In the genomic region with DNA sequence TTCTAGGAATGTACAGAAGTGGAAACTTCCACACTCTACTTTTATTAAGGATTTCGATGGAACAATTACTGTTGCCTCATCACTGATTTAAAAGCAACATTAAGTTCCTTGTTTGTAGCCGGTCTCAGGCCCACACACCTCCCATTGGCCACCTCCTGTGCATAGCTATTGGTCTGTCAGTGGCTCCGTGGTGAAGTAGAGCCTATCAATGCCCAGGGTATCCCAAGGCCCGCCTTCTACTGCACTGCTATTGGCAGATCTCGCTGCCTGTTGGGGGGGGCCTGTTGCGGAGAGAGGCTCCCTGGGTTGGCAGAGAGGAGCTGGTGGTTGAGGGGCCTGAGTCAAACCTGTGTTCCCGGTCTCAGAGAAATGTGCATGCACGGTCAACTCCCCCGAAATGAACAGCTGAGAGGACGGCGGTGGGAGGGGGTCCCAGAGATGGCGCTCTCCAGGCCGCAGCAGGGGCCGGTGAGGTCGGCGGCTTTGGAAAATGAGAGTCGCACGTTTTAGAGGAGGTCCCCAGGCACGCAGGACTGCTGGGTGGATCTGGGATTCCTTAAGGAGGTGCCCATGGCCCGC, we compare ENCODE assay signal across 2 cellular contexts.
TF ChIP-seq lines count a peak whose summit lies in the region.

No MANE protein-coding gene starts in this region.

TF ChIP-seq in HEK293, 187 proteins besides CTCF, POLR2A, EP300 and RAD21 (continued from another document and continues in another):
- TF ChIP-seq, protein P1, sequence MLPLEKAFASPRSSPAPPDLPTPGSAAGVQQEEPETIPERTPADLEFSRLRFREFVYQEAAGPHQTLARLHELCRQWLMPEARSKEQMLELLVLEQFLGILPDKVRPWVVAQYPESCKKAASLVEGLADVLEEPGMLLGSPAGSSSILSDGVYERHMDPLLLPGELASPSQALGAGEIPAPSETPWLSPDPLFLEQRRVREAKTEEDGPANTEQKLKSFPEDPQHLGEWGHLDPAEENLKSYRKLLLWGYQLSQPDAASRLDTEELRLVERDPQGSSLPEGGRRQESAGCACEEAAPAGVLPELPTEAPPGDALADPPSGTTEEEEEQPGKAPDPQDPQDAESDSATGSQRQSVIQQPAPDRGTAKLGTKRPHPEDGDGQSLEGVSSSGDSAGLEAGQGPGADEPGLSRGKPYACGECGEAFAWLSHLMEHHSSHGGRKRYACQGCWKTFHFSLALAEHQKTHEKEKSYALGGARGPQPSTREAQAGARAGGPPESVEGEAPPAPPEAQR (tag by site-specific recombination; IDR thresholded peaks at IDR 0.05) = no peak
- TF ChIP-seq, protein P2, sequence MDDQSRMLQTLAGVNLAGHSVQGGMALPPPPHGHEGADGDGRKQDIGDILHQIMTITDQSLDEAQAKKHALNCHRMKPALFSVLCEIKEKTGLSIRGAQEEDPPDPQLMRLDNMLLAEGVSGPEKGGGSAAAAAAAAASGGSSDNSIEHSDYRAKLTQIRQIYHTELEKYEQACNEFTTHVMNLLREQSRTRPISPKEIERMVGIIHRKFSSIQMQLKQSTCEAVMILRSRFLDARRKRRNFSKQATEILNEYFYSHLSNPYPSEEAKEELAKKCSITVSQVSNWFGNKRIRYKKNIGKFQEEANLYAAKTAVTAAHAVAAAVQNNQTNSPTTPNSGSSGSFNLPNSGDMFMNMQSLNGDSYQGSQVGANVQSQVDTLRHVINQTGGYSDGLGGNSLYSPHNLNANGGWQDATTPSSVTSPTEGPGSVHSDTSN (CRISPR knock-in tag; IDR thresholded peaks at IDR 0.05) = no peak
- TF ChIP-seq SETDB1 (IDR thresholded peaks at IDR 0.05; ENCODE audit: insufficient read length, low read length) (no peak), ZNF544 (tag by site-specific recombination; IDR thresholded peaks at IDR 0.05) (no peak), ZNF664 (tag by site-specific recombination; IDR thresholded peaks at IDR 0.05) (no peak), ZBTB7A (tag by site-specific recombination; IDR thresholded peaks at IDR 0.05; ENCODE audit: low read depth) (no peak), SCRT1 (tag by site-specific recombination; IDR thresholded peaks at IDR 0.05; ENCODE audit: borderline replicate concordance) (peak; percentile 81), ZNF302 (tag by site-specific recombination; IDR thresholded peaks at IDR 0.05; ENCODE audit: low read depth) (no peak), WT1 (tag by site-specific recombination; IDR thresholded peaks at IDR 0.05) (no peak), ZNF530 (tag by site-specific recombination; IDR thresholded peaks at IDR 0.05; ENCODE audit: low read depth) (no peak), ZNF112 (tag by site-specific recombination; IDR thresholded peaks at IDR 0.05) (no peak), HOXC10 (CRISPR knock-in tag; IDR thresholded peaks at IDR 0.05) (no peak), ZXDB (tag by site-specific recombination; IDR thresholded peaks at IDR 0.05) (peak; percentile 40; the same call in 1 of the 2 replicates), ZNF214 (tag by site-specific recombination; IDR thresholded peaks at IDR 0.05; ENCODE audit: borderline replicate concordance) (no peak), ZNF624 (tag by site-specific recombination; IDR thresholded peaks at IDR 0.05) (no peak)
- TF ChIP-seq, protein P3, sequence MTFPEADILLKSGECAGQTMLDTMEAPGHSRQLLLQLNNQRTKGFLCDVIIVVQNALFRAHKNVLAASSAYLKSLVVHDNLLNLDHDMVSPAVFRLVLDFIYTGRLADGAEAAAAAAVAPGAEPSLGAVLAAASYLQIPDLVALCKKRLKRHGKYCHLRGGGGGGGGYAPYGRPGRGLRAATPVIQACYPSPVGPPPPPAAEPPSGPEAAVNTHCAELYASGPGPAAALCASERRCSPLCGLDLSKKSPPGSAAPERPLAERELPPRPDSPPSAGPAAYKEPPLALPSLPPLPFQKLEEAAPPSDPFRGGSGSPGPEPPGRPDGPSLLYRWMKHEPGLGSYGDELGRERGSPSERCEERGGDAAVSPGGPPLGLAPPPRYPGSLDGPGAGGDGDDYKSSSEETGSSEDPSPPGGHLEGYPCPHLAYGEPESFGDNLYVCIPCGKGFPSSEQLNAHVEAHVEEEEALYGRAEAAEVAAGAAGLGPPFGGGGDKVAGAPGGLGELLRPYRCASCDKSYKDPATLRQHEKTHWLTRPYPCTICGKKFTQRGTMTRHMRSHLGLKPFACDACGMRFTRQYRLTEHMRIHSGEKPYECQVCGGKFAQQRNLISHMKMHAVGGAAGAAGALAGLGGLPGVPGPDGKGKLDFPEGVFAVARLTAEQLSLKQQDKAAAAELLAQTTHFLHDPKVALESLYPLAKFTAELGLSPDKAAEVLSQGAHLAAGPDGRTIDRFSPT (tag by site-specific recombination; IDR thresholded peaks at IDR 0.05) = 0 out of 2 replicates have a peak, but pooled peaks have one; percentile 16
- TF ChIP-seq, protein P4, sequence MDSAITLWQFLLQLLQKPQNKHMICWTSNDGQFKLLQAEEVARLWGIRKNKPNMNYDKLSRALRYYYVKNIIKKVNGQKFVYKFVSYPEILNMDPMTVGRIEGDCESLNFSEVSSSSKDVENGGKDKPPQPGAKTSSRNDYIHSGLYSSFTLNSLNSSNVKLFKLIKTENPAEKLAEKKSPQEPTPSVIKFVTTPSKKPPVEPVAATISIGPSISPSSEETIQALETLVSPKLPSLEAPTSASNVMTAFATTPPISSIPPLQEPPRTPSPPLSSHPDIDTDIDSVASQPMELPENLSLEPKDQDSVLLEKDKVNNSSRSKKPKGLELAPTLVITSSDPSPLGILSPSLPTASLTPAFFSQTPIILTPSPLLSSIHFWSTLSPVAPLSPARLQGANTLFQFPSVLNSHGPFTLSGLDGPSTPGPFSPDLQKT (IDR thresholded peaks at IDR 0.05; ENCODE audit: borderline replicate concordance, low read depth, low read length) = no peak
- TF ChIP-seq, protein P5, sequence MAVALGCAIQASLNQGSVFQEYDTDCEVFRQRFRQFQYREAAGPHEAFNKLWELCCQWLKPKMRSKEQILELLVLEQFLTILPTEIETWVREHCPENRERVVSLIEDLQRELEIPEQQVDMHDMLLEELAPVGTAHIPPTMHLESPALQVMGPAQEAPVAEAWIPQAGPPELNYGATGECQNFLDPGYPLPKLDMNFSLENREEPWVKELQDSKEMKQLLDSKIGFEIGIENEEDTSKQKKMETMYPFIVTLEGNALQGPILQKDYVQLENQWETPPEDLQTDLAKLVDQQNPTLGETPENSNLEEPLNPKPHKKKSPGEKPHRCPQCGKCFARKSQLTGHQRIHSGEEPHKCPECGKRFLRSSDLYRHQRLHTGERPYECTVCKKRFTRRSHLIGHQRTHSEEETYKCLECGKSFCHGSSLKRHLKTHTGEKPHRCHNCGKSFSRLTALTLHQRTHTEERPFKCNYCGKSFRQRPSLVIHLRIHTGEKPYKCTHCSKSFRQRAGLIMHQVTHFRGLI (tag by site-specific recombination; IDR thresholded peaks at IDR 0.05) = no peak
- TF ChIP-seq, protein P6, sequence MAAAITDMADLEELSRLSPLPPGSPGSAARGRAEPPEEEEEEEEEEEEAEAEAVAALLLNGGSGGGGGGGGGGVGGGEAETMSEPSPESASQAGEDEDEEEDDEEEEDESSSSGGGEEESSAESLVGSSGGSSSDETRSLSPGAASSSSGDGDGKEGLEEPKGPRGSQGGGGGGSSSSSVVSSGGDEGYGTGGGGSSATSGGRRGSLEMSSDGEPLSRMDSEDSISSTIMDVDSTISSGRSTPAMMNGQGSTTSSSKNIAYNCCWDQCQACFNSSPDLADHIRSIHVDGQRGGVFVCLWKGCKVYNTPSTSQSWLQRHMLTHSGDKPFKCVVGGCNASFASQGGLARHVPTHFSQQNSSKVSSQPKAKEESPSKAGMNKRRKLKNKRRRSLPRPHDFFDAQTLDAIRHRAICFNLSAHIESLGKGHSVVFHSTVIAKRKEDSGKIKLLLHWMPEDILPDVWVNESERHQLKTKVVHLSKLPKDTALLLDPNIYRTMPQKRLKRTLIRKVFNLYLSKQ (tag by site-specific recombination; IDR thresholded peaks at IDR 0.05; ENCODE audit: borderline replicate concordance) = no peak

TF ChIP-seq in GM12878, 131 proteins besides CTCF, POLR2A, EP300 and RAD21 (continued from another document and continues in another):
- TF ChIP-seq, protein P7, sequence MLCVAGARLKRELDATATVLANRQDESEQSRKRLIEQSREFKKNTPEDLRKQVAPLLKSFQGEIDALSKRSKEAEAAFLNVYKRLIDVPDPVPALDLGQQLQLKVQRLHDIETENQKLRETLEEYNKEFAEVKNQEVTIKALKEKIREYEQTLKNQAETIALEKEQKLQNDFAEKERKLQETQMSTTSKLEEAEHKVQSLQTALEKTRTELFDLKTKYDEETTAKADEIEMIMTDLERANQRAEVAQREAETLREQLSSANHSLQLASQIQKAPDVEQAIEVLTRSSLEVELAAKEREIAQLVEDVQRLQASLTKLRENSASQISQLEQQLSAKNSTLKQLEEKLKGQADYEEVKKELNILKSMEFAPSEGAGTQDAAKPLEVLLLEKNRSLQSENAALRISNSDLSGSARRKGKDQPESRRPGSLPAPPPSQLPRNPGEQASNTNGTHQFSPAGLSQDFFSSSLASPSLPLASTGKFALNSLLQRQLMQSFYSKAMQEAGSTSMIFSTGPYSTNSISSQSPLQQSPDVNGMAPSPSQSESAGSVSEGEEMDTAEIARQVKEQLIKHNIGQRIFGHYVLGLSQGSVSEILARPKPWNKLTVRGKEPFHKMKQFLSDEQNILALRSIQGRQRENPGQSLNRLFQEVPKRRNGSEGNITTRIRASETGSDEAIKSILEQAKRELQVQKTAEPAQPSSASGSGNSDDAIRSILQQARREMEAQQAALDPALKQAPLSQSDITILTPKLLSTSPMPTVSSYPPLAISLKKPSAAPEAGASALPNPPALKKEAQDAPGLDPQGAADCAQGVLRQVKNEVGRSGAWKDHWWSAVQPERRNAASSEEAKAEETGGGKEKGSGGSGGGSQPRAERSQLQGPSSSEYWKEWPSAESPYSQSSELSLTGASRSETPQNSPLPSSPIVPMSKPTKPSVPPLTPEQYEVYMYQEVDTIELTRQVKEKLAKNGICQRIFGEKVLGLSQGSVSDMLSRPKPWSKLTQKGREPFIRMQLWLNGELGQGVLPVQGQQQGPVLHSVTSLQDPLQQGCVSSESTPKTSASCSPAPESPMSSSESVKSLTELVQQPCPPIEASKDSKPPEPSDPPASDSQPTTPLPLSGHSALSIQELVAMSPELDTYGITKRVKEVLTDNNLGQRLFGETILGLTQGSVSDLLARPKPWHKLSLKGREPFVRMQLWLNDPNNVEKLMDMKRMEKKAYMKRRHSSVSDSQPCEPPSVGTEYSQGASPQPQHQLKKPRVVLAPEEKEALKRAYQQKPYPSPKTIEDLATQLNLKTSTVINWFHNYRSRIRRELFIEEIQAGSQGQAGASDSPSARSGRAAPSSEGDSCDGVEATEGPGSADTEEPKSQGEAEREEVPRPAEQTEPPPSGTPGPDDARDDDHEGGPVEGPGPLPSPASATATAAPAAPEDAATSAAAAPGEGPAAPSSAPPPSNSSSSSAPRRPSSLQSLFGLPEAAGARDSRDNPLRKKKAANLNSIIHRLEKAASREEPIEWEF (IDR thresholded peaks at IDR 0.05; ENCODE audit: insufficient replicate concordance, low read depth, low read length) = no peak
- TF ChIP-seq HDAC6 (IDR thresholded peaks at IDR 0.05; ENCODE audit: unreplicated experiment) (no peak), GATAD2B (conservative IDR thresholded peaks at IDR 0.05; ENCODE audit: low read depth) (no peak), HDGF (IDR thresholded peaks at IDR 0.05) (no peak), CHD1 (IDR thresholded peaks at IDR 0.05; ENCODE audit: low read depth, low read length) (no peak), DPF2 (IDR thresholded peaks at IDR 0.05) (0 out of 2 replicates have a peak, but pooled peaks have one; percentile 17), RBBP5 (conservative IDR thresholded peaks at IDR 0.05) (no peak), SMAD1 (IDR thresholded peaks at IDR 0.05; ENCODE audit: low read depth, partially characterized antibody) (no peak), CBX5 (IDR thresholded peaks at IDR 0.05; ENCODE audit: low read depth) (no peak), ZNF217 (IDR thresholded peaks at IDR 0.05) (no peak)
- TF ChIP-seq, protein P8, sequence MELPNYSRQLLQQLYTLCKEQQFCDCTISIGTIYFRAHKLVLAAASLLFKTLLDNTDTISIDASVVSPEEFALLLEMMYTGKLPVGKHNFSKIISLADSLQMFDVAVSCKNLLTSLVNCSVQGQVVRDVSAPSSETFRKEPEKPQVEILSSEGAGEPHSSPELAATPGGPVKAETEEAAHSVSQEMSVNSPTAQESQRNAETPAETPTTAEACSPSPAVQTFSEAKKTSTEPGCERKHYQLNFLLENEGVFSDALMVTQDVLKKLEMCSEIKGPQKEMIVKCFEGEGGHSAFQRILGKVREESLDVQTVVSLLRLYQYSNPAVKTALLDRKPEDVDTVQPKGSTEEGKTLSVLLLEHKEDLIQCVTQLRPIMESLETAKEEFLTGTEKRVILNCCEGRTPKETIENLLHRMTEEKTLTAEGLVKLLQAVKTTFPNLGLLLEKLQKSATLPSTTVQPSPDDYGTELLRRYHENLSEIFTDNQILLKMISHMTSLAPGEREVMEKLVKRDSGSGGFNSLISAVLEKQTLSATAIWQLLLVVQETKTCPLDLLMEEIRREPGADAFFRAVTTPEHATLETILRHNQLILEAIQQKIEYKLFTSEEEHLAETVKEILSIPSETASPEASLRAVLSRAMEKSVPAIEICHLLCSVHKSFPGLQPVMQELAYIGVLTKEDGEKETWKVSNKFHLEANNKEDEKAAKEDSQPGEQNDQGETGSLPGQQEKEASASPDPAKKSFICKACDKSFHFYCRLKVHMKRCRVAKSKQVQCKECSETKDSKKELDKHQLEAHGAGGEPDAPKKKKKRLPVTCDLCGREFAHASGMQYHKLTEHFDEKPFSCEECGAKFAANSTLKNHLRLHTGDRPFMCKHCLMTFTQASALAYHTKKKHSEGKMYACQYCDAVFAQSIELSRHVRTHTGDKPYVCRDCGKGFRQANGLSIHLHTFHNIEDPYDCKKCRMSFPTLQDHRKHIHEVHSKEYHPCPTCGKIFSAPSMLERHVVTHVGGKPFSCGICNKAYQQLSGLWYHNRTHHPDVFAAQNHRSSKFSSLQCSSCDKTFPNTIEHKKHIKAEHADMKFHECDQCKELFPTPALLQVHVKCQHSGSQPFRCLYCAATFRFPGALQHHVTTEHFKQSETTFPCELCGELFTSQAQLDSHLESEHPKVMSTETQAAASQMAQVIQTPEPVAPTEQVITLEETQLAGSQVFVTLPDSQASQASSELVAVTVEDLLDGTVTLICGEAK (IDR thresholded peaks at IDR 0.05; ENCODE audit: borderline replicate concordance) = no peak
- TF ChIP-seq, protein P9, sequence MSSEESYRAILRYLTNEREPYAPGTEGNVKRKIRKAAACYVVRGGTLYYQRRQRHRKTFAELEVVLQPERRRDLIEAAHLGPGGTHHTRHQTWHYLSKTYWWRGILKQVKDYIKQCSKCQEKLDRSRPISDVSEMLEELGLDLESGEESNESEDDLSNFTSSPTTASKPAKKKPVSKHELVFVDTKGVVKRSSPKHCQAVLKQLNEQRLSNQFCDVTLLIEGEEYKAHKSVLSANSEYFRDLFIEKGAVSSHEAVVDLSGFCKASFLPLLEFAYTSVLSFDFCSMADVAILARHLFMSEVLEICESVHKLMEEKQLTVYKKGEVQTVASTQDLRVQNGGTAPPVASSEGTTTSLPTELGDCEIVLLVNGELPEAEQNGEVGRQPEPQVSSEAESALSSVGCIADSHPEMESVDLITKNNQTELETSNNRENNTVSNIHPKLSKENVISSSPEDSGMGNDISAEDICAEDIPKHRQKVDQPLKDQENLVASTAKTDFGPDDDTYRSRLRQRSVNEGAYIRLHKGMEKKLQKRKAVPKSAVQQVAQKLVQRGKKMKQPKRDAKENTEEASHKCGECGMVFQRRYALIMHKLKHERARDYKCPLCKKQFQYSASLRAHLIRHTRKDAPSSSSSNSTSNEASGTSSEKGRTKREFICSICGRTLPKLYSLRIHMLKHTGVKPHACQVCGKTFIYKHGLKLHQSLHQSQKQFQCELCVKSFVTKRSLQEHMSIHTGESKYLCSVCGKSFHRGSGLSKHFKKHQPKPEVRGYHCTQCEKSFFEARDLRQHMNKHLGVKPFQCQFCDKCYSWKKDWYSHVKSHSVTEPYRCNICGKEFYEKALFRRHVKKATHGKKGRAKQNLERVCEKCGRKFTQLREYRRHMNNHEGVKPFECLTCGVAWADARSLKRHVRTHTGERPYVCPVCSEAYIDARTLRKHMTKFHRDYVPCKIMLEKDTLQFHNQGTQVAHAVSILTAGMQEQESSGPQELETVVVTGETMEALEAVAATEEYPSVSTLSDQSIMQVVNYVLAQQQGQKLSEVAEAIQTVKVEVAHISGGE (CRISPR knock-in tag; IDR thresholded peaks at IDR 0.05) = no peak
- TF ChIP-seq, protein P10, sequence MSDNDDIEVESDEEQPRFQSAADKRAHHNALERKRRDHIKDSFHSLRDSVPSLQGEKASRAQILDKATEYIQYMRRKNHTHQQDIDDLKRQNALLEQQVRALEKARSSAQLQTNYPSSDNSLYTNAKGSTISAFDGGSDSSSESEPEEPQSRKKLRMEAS (IDR thresholded peaks at IDR 0.05; ENCODE audit: low read depth, low read length) = no peak
